16 cellular contexts compared by ENCODE assay signal in the genomic region with DNA sequence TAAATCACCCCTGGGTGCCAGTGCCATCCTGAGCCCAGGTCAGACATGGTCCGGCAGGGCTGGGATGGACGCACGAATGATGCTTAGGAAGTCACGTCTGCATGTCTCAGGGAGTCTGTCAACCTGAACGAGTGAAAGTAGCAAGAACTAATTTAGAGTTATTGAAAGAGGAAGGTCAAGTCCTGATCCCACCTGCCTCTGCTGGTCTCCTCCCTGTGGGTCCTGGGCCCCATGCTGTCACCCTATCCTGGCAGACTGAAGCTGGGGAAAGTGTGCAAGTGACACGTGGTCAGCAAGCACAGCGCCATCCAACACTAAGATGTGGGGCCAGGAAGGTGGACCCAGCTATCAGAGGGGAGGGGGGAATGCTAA. TPM values are rescaled to one million over a fixed set of nuclear protein-coding genes. Genes with fewer than 3 reads are reported as not detected.
DNase-seq lines count a peak whose midpoint lies in the region; ATAC-seq and TF ChIP-seq lines count a peak whose summit lies in the region.
"Had no signal": no experiment of that assay in that cellular context is flagged by ENCODE, and none has a peak within 500 bp of the region (broad histone marks: within the 10 kb centered on the region; RNA-seq: fewer than 3 reads in every experiment).

No MANE protein-coding gene starts in this region.

- H3K27ac Mint-ChIP-seq in activated CD4-positive, alpha-beta T cell treated with anti-CD3 and anti-CD28 coated beads, Interleukin-2, amount 10 ng/mL, durations not matched to agents 24 days and 14 days: no peak overlapping the region
- H3K27ac Mint-ChIP-seq: activated B cell treated with CpG ODN at 0.5 μM for 24 hours; activated T-cell treated with anti-CD3 and anti-CD28 coated beads, Interleukin-2, amount 50 U/mL, for 72 hours had no signal

- TF ChIP-seq CTCF in esophagus muscularis mucosa (IDR thresholded peaks at IDR 0.05): no peak

- no peaks in the 10 kb centered on the region for H3K9me3 Mint-ChIP-seq in activated CD4-positive, alpha-beta T cell treated with anti-CD3 and anti-CD28 coated beads, Interleukin-2, amount 10 ng/mL, durations not matched to agents 24 days and 14 days
- H3K9me3 Mint-ChIP-seq: activated B cell treated with CpG ODN at 0.5 μM for 24 hours; activated T-cell treated with anti-CD3 and anti-CD28 coated beads, Interleukin-2, amount 50 U/mL, for 72 hours had no signal

- WGBS in esophagus muscularis mucosa: 83% methylated on average over 7 of the region's 7 CpGs

- H3K4me1 ChIP-seq in esophagus muscularis mucosa: peaks cover 4 to 13% (median 9%) of the 10 kb centered on the region in 4 donors
- H3K4me1 ChIP-seq: SJSA1 had no signal

- intact Hi-C loops in esophagus muscularis mucosa (cut with DNase I): no loop called here
- intact Hi-C loops in activated CD4-positive, alpha-beta T cell treated with anti-CD3 and anti-CD28 coated beads, Interleukin-2, amount 10 ng/mL, durations not matched to agents 24 days and 14 days (cut with micrococcal nuclease): no loop called here

- no peak overlapping the region for H3K4me3 Mint-ChIP-seq in activated CD4-positive, alpha-beta T cell treated with anti-CD3 and anti-CD28 coated beads, Interleukin-2, amount 10 ng/mL, durations not matched to agents 24 days and 14 days
- H3K4me3 Mint-ChIP-seq: activated B cell treated with CpG ODN at 0.5 μM for 24 hours; activated T-cell treated with anti-CD3 and anti-CD28 coated beads, Interleukin-2, amount 50 U/mL, for 72 hours had no signal

- no peaks in the 10 kb centered on the region for H3K36me3 ChIP-seq in esophagus muscularis mucosa
- H3K36me3 ChIP-seq: SJSA1, thoracic aorta had no signal

- ATAC-seq in GM18505 (IDR thresholded peaks at IDR 0.05; ENCODE audit: unreplicated experiment) (peak; percentile 60), GM21381 (IDR thresholded peaks at IDR 0.05; ENCODE audit: unreplicated experiment) (peak; percentile 57), HG03060 (IDR thresholded peaks at IDR 0.05; ENCODE audit: low read depth, unreplicated experiment) (peak; percentile 61), GM19324 (IDR thresholded peaks at IDR 0.05; ENCODE audit: low FRiP score, unreplicated experiment) (no peak)
- ATAC-seq: psoas muscle had no signal

- peaks cover 3% of the 10 kb centered on the region for H3K4me1 Mint-ChIP-seq in activated CD4-positive, alpha-beta T cell treated with anti-CD3 and anti-CD28 coated beads, Interleukin-2, amount 10 ng/mL, durations not matched to agents 24 days and 14 days

- DNase-seq in esophagus muscularis mucosa (ENCODE audit: extremely low spot score) (peak; percentile 86), DMS 273 treated with DMSO at 0.1 percent for 48 hours (lab: John Stamatoyannopoulos, UW) (no peak), NCI-H1417 (lab: John Stamatoyannopoulos, UW) (no peak)
- DNase-seq in activated CD4-positive, alpha-beta T cell treated with anti-CD3 and anti-CD28 coated beads, Interleukin-2, amount 10 ng/mL, durations not matched to agents 24 days and 14 days: no peak
- DNase-seq: activated B cell treated with CpG ODN at 0.5 μM for 24 hours; activated T-cell treated with anti-CD3 and anti-CD28 coated beads, Interleukin-2, amount 50 U/mL, for 72 hours; GF-D8; psoas muscle had no signal

- H3K27ac ChIP-seq in esophagus muscularis mucosa (replicated peaks in 1 of 4): no peak overlapping the region
- H3K27ac ChIP-seq: C4-2B, psoas muscle, SJSA1, thoracic aorta had no signal

- TF ChIP-seq EP300 in esophagus muscularis mucosa (IDR thresholded peaks at IDR 0.05): no peak

- H3K27me3 ChIP-seq in esophagus muscularis mucosa: peaks cover 6 to 26% (median 13%) of the 10 kb centered on the region in 4 donors
- H3K27me3 ChIP-seq: SJSA1 had no signal

- H3K9me3 ChIP-seq in esophagus muscularis mucosa: no peaks in the 10 kb centered on the region
- H3K9me3 ChIP-seq: psoas muscle, SJSA1, thoracic aorta had no signal

- no peak overlapping the region for H3K4me3 ChIP-seq in esophagus muscularis mucosa
- H3K4me3 ChIP-seq: psoas muscle, SJSA1, thoracic aorta had no signal

- peak; percentile 37 for TF ChIP-seq POLR2A in GM18505 (IDR thresholded peaks at IDR 0.05; ENCODE audit: borderline replicate concordance, extremely low read depth, insufficient read depth, insufficient read length)
- TF ChIP-seq POLR2A in esophagus muscularis mucosa (IDR thresholded peaks at IDR 0.05; ENCODE audit: low read depth): no peak

- H3K36me3 Mint-ChIP-seq in activated CD4-positive, alpha-beta T cell treated with anti-CD3 and anti-CD28 coated beads, Interleukin-2, amount 10 ng/mL, durations not matched to agents 24 days and 14 days (ENCODE audit: low read depth): no peaks in the 10 kb centered on the region

- H3K27me3 Mint-ChIP-seq in activated CD4-positive, alpha-beta T cell treated with anti-CD3 and anti-CD28 coated beads, Interleukin-2, amount 10 ng/mL, durations not matched to agents 24 days and 14 days: peaks cover 33% of the 10 kb centered on the region

RNA-seq across cellular contexts. Expression of a gene that starts 26.1 kb away (rescaled TPM):
- total RNA-seq in esophagus muscularis mucosa: 1 to 10 TPM in 2 of 4 donors, under 1 TPM in 2; under 0.01 to 1.3 (median 1.1) TPM
- not detected in 2 replicates for total RNA-seq in activated CD4-positive, alpha-beta T cell treated with anti-CD3 and anti-CD28 coated beads, Interleukin-2, amount 10 ng/mL, durations not matched to agents 24 days and 14 days
- total RNA-seq: activated B cell treated with CpG ODN at 0.5 μM for 24 hours; activated T-cell treated with anti-CD3 and anti-CD28 coated beads, Interleukin-2, amount 50 U/mL, for 72 hours; mononuclear cell had no signal
